Comparison of ENCODE assay signal across 8 cellular contexts in genomic region chr11:6473481-6474422, GRCh38. TPM values are rescaled to one million over a fixed set of nuclear protein-coding genes. Genes with fewer than 3 reads are reported as not detected.
DNase-seq lines count a peak whose midpoint lies in the region; ATAC-seq and TF ChIP-seq lines count a peak whose summit lies in the region.

Gene TRIM3, minus strand, starts transcription at chr11:6473941. Its CDS starts 8,246 bp downstream, at chr11:6465695.

- H3K4me1 Mint-ChIP-seq in activated T-helper 2 cell treated with anti-CD3 and anti-CD28 coated beads, Interferon-gamma antibody, Interleukin-2, Interleukin-4, amounts not matched to agents 10 μg/mL and 5 μg/mL and 100 μg/mL, durations not matched to agents 14 hours and 24 hours and 36 hours (ENCODE audit: low read depth): peaks cover 13% of the 10 kb centered on the region
- peaks cover 13 to 21% of the 10 kb centered on the region in 2 donors for H3K4me1 Mint-ChIP-seq in natural killer cell

- H3K36me3 Mint-ChIP-seq in activated T-helper 2 cell treated with anti-CD3 and anti-CD28 coated beads, Interferon-gamma antibody, Interleukin-2, Interleukin-4, amounts not matched to agents 10 μg/mL and 5 μg/mL and 100 μg/mL, durations not matched to agents 14 hours and 24 hours and 36 hours (ENCODE audit: low read depth): peaks cover 17% of the 10 kb centered on the region
- H3K36me3 Mint-ChIP-seq in natural killer cell: no peaks in the 10 kb centered on the region

- POLR2A ChIA-PET in Panc1 (lab: Charles Lee): interaction anchor here (0.6 kb wide), 1 partner anchor 84 kb away, joined by 3 read pairs; the partner anchor contains the start of gene SMPD1

- H3K27me3 ChIP-seq in Panc1 (ENCODE audit: control insufficient read depth, insufficient read depth, low read length): no peaks in the 10 kb centered on the region

- CTCF ChIA-PET in Panc1 (lab: Charles Lee): interaction anchor here (0.7 to 2.5 kb wide), 3 partner anchors 39 to 145 kb away, joined by 4 to 10 read pairs (median 5); no protein-coding TSS in a partner anchor

- H3K27ac Mint-ChIP-seq in activated T-helper 2 cell treated with anti-CD3 and anti-CD28 coated beads, Interferon-gamma antibody, Interleukin-2, Interleukin-4, amounts not matched to agents 10 μg/mL and 5 μg/mL and 100 μg/mL, durations not matched to agents 14 hours and 24 hours and 36 hours: peak within 1 kb of the TSS; percentile 13
- H3K27ac Mint-ChIP-seq in natural killer cell: peak within 1 kb of the TSS; percentile 80 to 89

- in situ Hi-C loops in Panc1 (cut with HindIII; ENCODE audit: low pct_unique_long_range_greater_than_20kb, low sequenced_read_pairs): no loop called here

- ATAC-seq in GM21390 (IDR thresholded peaks at IDR 0.05; ENCODE audit: unreplicated experiment): peak; percentile 68
- peak; percentile 92 for ATAC-seq in Panc1
- ATAC-seq in natural killer cell: peak; percentile 84 to 88 (median 87)

- TF ChIP-seq CTCF in Panc1 (IDR thresholded peaks at IDR 0.05): peak; percentile 80
- peak; percentile 29 for TF ChIP-seq CTCF in fibroblast of mammary gland (conservative IDR thresholded peaks at IDR 0.05; ENCODE audit: control insufficient read depth, insufficient read depth, low read depth, low read length)
- TF ChIP-seq CTCF in natural killer cell (IDR thresholded peaks at IDR 0.05): no peak

- intact Hi-C loops in Panc1 (cut with micrococcal nuclease; ENCODE audit: unreplicated experiment) (no loop called here), natural killer cell (cut with micrococcal nuclease) (no loop called here)
- intact Hi-C loops in activated T-helper 2 cell treated with anti-CD3 and anti-CD28 coated beads, Interferon-gamma antibody, Interleukin-2, Interleukin-4, amounts not matched to agents 10 μg/mL and 5 μg/mL and 100 μg/mL, durations not matched to agents 14 hours and 24 hours and 36 hours (cut with micrococcal nuclease): loop anchor here (2.0 kb wide), 1 partner anchor 239 kb away; the partner anchor contains the start of gene FHIP1B

- no peaks in the 10 kb centered on the region for H3K9me3 Mint-ChIP-seq in activated T-helper 2 cell treated with anti-CD3 and anti-CD28 coated beads, Interferon-gamma antibody, Interleukin-2, Interleukin-4, amounts not matched to agents 10 μg/mL and 5 μg/mL and 100 μg/mL, durations not matched to agents 14 hours and 24 hours and 36 hours
- H3K9me3 Mint-ChIP-seq in natural killer cell: no peaks in the 10 kb centered on the region

- no peaks in the 10 kb centered on the region for H3K36me3 ChIP-seq in Panc1 (ENCODE audit: control insufficient read depth, insufficient read depth, low read length)

- peak within 1 kb of the TSS; percentile 77 to 93 for H3K4me3 ChIP-seq in Panc1 (ENCODE audit: low read depth in 2 of 2, low read length in 2 of 2)
- peak within 1 kb of the TSS; percentile 72 for H3K4me3 ChIP-seq in fibroblast of mammary gland (ENCODE audit: control insufficient read depth, low read depth, low read length)

- H3K27me3 Mint-ChIP-seq in activated T-helper 2 cell treated with anti-CD3 and anti-CD28 coated beads, Interferon-gamma antibody, Interleukin-2, Interleukin-4, amounts not matched to agents 10 μg/mL and 5 μg/mL and 100 μg/mL, durations not matched to agents 14 hours and 24 hours and 36 hours (ENCODE audit: low read depth): peaks cover 8% of the 10 kb centered on the region
- no peaks in the 10 kb centered on the region for H3K27me3 Mint-ChIP-seq in natural killer cell (ENCODE audit: low read depth in 2 of 2)

- peak within 1 kb of the TSS; percentile 91 for H3K27ac ChIP-seq in Panc1 (ENCODE audit: low read length)

- peaks cover 23% of the 10 kb centered on the region for H3K4me1 ChIP-seq in Panc1 (ENCODE audit: control insufficient read depth, insufficient read depth, low read length)

- peak within 1 kb of the TSS; percentile 78 for H3K4me3 Mint-ChIP-seq in activated T-helper 2 cell treated with anti-CD3 and anti-CD28 coated beads, Interferon-gamma antibody, Interleukin-2, Interleukin-4, amounts not matched to agents 10 μg/mL and 5 μg/mL and 100 μg/mL, durations not matched to agents 14 hours and 24 hours and 36 hours (ENCODE audit: low read depth)
- H3K4me3 Mint-ChIP-seq in natural killer cell: peak within 1 kb of the TSS; percentile 90

- BruUV-seq in Panc1 (replicated peaks; lab: Mats Ljungman, UMichigan): no TSS peak

- DNase-seq in COLO668 (lab: John Stamatoyannopoulos, UW; ENCODE audit: unreplicated experiment) (peak; percentile 89), HuH-7.5 (ENCODE audit: low spot score) (peak; percentile 83), Panc1 (ENCODE audit: low read depth, low spot score) (peak; percentile 64), fibroblast of mammary gland (ENCODE audit: low read depth) (peak; percentile 76), natural killer cell (peak; percentile 61)
- peak; percentile 46 for DNase-seq in activated T-helper 2 cell treated with anti-CD3 and anti-CD28 coated beads, Interferon-gamma antibody, Interleukin-2, Interleukin-4, amounts not matched to agents 10 μg/mL and 5 μg/mL and 100 μg/mL, durations not matched to agents 14 hours and 24 hours and 36 hours (ENCODE audit: low spot score)
- peak; percentile 20 to 80 (median 60) for DNase-seq in stimulated activated naive CD4-positive, alpha-beta T cell (lab: John Stamatoyannopoulos, UW)

- H3K9me3 ChIP-seq in Panc1 (ENCODE audit: control insufficient read depth, insufficient read depth, low read depth, low read length): no peaks in the 10 kb centered on the region

RNA-seq across cellular contexts. Expression of gene TRIM3, which starts in this region (rescaled TPM):
- total RNA-seq in Panc1 (2021; ENCODE audit: unreplicated experiment) (35.4 TPM), natural killer cell (10 to 100 TPM; 26.4 to 30.9 (median 26.5) TPM)
- 43.6 TPM for polyA plus RNA-seq in Panc1 (2012; ENCODE audit: insufficient read length)
- 3.6 and 6.8 TPM in 2 replicates for total RNA-seq in activated T-helper 2 cell treated with anti-CD3 and anti-CD28 coated beads, Interferon-gamma antibody, Interleukin-2, Interleukin-4, amounts not matched to agents 10 μg/mL and 5 μg/mL and 100 μg/mL, durations not matched to agents 14 hours and 24 hours and 36 hours

Comparison
In these comparisons a context has a peak if more than half of its experiments do, and no peak if none do; other contexts are left out.
1. Peak in every context shown above with its lines: DNase-seq, ATAC-seq, H3K4me3 ChIP-seq and H3K27ac ChIP-seq.